ENCODE assay signal across 1 cellular context in genomic region chr2:137420744-137421143, GRCh38.
A peak's percentile ranks its signal among the peaks of the same experiment; 100 is the strongest.
TF ChIP-seq lines count a peak whose summit lies in the region.

No MANE protein-coding gene starts in this region.

TF ChIP-seq in GM23338, 12 proteins besides CTCF, POLR2A, EP300 and RAD21 (continued from another document):
- peak; percentile 67 for TF ChIP-seq ZNF462 (CRISPR knock-in tag; IDR thresholded peaks at IDR 0.05)
- TF ChIP-seq ZNF114 (CRISPR knock-in tag; IDR thresholded peaks at IDR 0.05), result no peak
TF ChIP-seq in GM23338: peak in this region for 1.
